Comparison of ENCODE assay signal across 8 cellular contexts in genomic region chr13:112619730-112620639, GRCh38. TPM values are rescaled to one million over a fixed set of nuclear protein-coding genes. Genes with fewer than 3 reads are reported as not detected.
DNase-seq lines count a peak whose midpoint lies in the region; ATAC-seq and TF ChIP-seq lines count a peak whose summit lies in the region.

No MANE protein-coding gene starts in this region.

- DNase-seq in NCI-H187 (lab: John Stamatoyannopoulos, UW) = peak; percentile 88 to 91
- DNase-seq in choroid plexus epithelial cell (ENCODE audit: low read depth) = peak; percentile 22
- DNase-seq in mucosa of descending colon = no peak
- no peak for DNase-seq in sciatic nerve (ENCODE audit: low spot score)
- DNase-seq in NCI-H1694 treated with DMSO at 0.1 percent for 48 hours (lab: John Stamatoyannopoulos, UW) = no peak
- DNase-seq in ACHN = no peak

- intact Hi-C loops in mucosa of descending colon (cut with DNase I, micrococcal nuclease) = no loop called here
- intact Hi-C loops in sciatic nerve (cut with DNase I) = no loop called here

- no peaks in the 10 kb centered on the region for H3K9me3 ChIP-seq in mucosa of descending colon

- TF ChIP-seq CTCF in choroid plexus epithelial cell (conservative IDR thresholded peaks at IDR 0.05; ENCODE audit: low read depth, low read length) = no peak
- no peak for TF ChIP-seq CTCF in mucosa of descending colon (IDR thresholded peaks at IDR 0.05)

- ATAC-seq in GM19043 (IDR thresholded peaks at IDR 0.05; ENCODE audit: low read depth, unreplicated experiment) = peak; percentile 79
- ATAC-seq in mucosa of descending colon = peak; percentile 33
- ATAC-seq in HG03521 (IDR thresholded peaks at IDR 0.05; ENCODE audit: unreplicated experiment) = no peak
- no peak for ATAC-seq in sciatic nerve

- in situ Hi-C loops in ACHN (cut with HindIII; ENCODE audit: low pct_ligation_motif_present, low pct_unique_long_range_greater_than_20kb, low sequenced_read_pairs) = no loop called here

- no peak overlapping the region for H3K4me3 ChIP-seq in choroid plexus epithelial cell (ENCODE audit: low read depth, low read length)
- no peak overlapping the region for H3K4me3 ChIP-seq in mucosa of descending colon

- H3K36me3 ChIP-seq in mucosa of descending colon (ENCODE audit: low read depth) = no peaks in the 10 kb centered on the region

- no peaks in the 10 kb centered on the region for H3K4me1 ChIP-seq in mucosa of descending colon (ENCODE audit: low read depth)

RNA-seq across cellular contexts. Expression of gene TUBGCP3, which starts 32.0 kb away (rescaled TPM):
- total RNA-seq in mucosa of descending colon (10 to 100 TPM; 27.7 to 44.8 (median 32.7) TPM), sciatic nerve (48.9 TPM)

Comparison
In these comparisons a context has a peak if more than half of its experiments do, and no peak if none do; other contexts are left out.
1. ATAC-seq: peak in GM19043 (single experiment) and mucosa of descending colon (single experiment); none in HG03521 (single experiment) and sciatic nerve (single experiment).
2. DNase-seq: peak in NCI-H187 (2 of 2) and choroid plexus epithelial cell (single experiment); none in mucosa of descending colon (0 of 3), sciatic nerve (single experiment), NCI-H1694 treated with DMSO at 0.1 percent for 48 hours (single experiment) and ACHN (single experiment).